Comparison of ENCODE assay signal across 20 cellular contexts in the genomic region with DNA sequence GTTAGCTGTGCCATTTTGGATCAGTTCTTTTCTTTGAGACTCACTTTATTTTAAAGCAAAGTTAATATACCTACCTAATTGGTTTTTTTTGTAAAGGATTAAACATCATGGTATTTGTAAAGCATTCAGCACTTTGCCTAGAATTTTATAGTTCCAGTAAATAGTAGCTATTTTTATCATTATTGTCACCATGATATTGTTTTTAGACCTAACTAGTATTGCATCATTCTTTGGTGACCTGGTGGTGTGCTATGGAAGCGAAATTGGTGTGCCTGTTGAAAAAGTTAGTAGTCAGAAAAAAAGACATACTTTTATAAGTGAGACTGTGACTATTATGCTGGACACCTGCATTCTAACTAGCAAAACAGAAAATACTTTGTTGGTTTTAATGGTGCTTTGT.
DNase-seq lines count a peak whose midpoint lies in the region; ATAC-seq, FAIRE-seq and TF ChIP-seq lines count a peak whose summit lies in the region.
"Had no signal": no experiment of that assay in that cellular context is flagged by ENCODE, and none has a peak within 500 bp of the region (broad histone marks: within the 10 kb centered on the region; RNA-seq: fewer than 3 reads in every experiment).

No MANE protein-coding gene starts in this region.

- no peak for TF ChIP-seq RAD21 in HepG2 (CRISPR knock-in tag; IDR thresholded peaks at IDR 0.05)

- intact Hi-C loops in HepG2 (cut with micrococcal nuclease; ENCODE audit: unreplicated experiment): no loop called here
- intact Hi-C loops in right lobe of liver (cut with DNase I): no loop called here
- intact Hi-C loops in stomach (cut with DNase I; ENCODE audit: low total_unique reads): no loop called here

- H3K9me3 ChIP-seq in HepG2 (ENCODE audit: low read length) (no peaks in the 10 kb centered on the region), right lobe of liver (no peaks in the 10 kb centered on the region), stomach (no peaks in the 10 kb centered on the region)
- H3K9me3 ChIP-seq: BE2C, SJCRH30 had no signal

- H3K27ac Mint-ChIP-seq in brain (peak overlapping the region in 3 of 5 experiments; percentile 22 to 53 (median 42)), nephron (peak overlapping the region in 2 of 3 experiments; percentile 24 to 65)

- 0 out of 2 replicates have a peak, but pooled peaks cover 3% of the 10 kb centered on the region for H4K20me1 ChIP-seq in HepG2 (ENCODE audit: insufficient read depth, low read length)

- H3K4me1 Mint-ChIP-seq in brain (peaks cover 54% of the 10 kb centered on the region), nephron (peaks cover 53% of the 10 kb centered on the region)

- WGBS in HepG2 (ENCODE audit: low lambda C conversion rate): 100% methylated on average over 1 of the region's 1 CpG
- WGBS in right lobe of liver (ENCODE audit: insufficient coverage, low coverage, low lambda C conversion rate, missing lambda C conversion rate): 94% methylated on average over 1 of the region's 1 CpG
- WGBS in stomach, 5 donors: 85 to 100% (median 97%) methylated on average over 1 of the region's 1 CpG

- no TSS peak for BruUV-seq in HepG2 (replicated peaks; lab: Mats Ljungman, UMichigan)

- no peak overlapping the region for H3K9ac ChIP-seq in HepG2 (ENCODE audit: insufficient read depth, low read depth, low read length)

- H3K27me3 Mint-ChIP-seq in brain: no peaks in the 10 kb centered on the region
- H3K27me3 Mint-ChIP-seq in nephron (ENCODE audit: low read depth): no peaks in the 10 kb centered on the region

- TF ChIP-seq EP300 in HepG2 (IDR thresholded peaks at IDR 0.05; ENCODE audit: low read depth in 2 of 2, low read length in 2 of 2) (no peak), HepG2 (CRISPR knock-in tag; IDR thresholded peaks at IDR 0.05; ENCODE audit: borderline replicate concordance) (no peak), stomach (IDR thresholded peaks at IDR 0.05) (no peak)

- H3K36me3 ChIP-seq in HepG2 (replicated peaks in 1 of 2; ENCODE audit: control insufficient read depth in 1 of 2, insufficient read depth in 2 of 2, low read length in 2 of 2) (peaks cover 4 to 14% of the 10 kb centered on the region in 2 experiments; a peak in 4 of 5 replicates), right lobe of liver (no peaks in the 10 kb centered on the region), stomach (no peaks in the 10 kb centered on the region)
- H3K36me3 ChIP-seq: BE2C had no signal

- H3K27me3 ChIP-seq in HepG2 (ENCODE audit: control insufficient read depth in 1 of 2, insufficient read depth in 2 of 2, low read length in 2 of 2): no peaks in the 10 kb centered on the region
- no peaks in the 10 kb centered on the region for H3K27me3 ChIP-seq in right lobe of liver
- no peaks in the 10 kb centered on the region for H3K27me3 ChIP-seq in stomach
- H3K27me3 ChIP-seq: BE2C, SJCRH30 had no signal

- H3K4me1 ChIP-seq in HepG2 (ENCODE audit: insufficient read depth, low read length) (peaks cover 27% of the 10 kb centered on the region), right lobe of liver (peaks cover 0 to 13% (median 3%) of the 10 kb centered on the region in 4 donors), stomach (peaks cover 0 to 45% (median 22%) of the 10 kb centered on the region in 4 donors)
- H3K4me1 ChIP-seq: BE2C had no signal

- FAIRE-seq in HepG2 (lab: Jason Lieb, UNC): no peak
- FAIRE-seq: D721Med, GM18507 had no signal

- peaks cover 3% of the 10 kb centered on the region for H3K36me3 Mint-ChIP-seq in brain
- peaks cover 25% of the 10 kb centered on the region for H3K36me3 Mint-ChIP-seq in nephron (ENCODE audit: low read depth)

- CTCF ChIA-PET in HepG2 (lab: Yijun Ruan, JAX; ENCODE audit: low intra/inter-chr PET ratio, low total read pairs): no interaction called here

- peaks cover 89% of the 10 kb centered on the region for H3K79me2 ChIP-seq in HepG2 (ENCODE audit: insufficient read depth, low read length)

- H3K4me3 ChIP-seq in HepG2 (replicated peaks in 1 of 3; ENCODE audit: insufficient read depth in 1 of 3, low read depth in 2 of 3, low read length in 3 of 3) (no peak overlapping the region), right lobe of liver (no peak overlapping the region), stomach (no peak overlapping the region)
- H3K4me3 ChIP-seq: SJCRH30 had no signal

- ATAC-seq in HepG2 (no peak), right lobe of liver (no peak), HG02973 (IDR thresholded peaks at IDR 0.05; ENCODE audit: unreplicated experiment) (no peak)

- no peak overlapping the region for H2AFZ ChIP-seq in HepG2 (ENCODE audit: low read length)

- no peak for TF ChIP-seq CTCF in HepG2 (CRISPR knock-in tag; IDR thresholded peaks at IDR 0.05)
- no peak for TF ChIP-seq CTCF in right lobe of liver (IDR thresholded peaks at IDR 0.05)
- TF ChIP-seq CTCF in brain (conservative IDR thresholded peaks at IDR 0.05): no peak
- TF ChIP-seq CTCF in nephron (IDR thresholded peaks at IDR 0.05; ENCODE audit: unreplicated experiment in 3 of 3): no peak
- TF ChIP-seq CTCF in stomach (IDR thresholded peaks at IDR 0.05): no peak

- H3K4me3 Mint-ChIP-seq in brain (peak overlapping the region in 1 of 5 experiments; percentile 15), nephron (no peak overlapping the region)

- in situ Hi-C loops in HepG2 (cut with HindIII; ENCODE audit: extremely low pct_ligation_motif_present, low pct_unique_long_range_greater_than_20kb): no loop called here

- no peak for DNase-seq in HepG2 (ENCODE audit: low spot score)
- DNase-seq in right lobe of liver: no peak
- DNase-seq in NCI-H526 treated with DMSO at 0.1 percent for 48 hours (lab: John Stamatoyannopoulos, UW): no peak
- no peak for DNase-seq in stomach
- DNase-seq: BE2C, DMS53, GDM1, GOT3, KG1, NCI-H1092 treated with DMSO at 0.1 percent for 48 hours, NCI-H1436 treated with DMSO at 0.1 percent for 48 hours, NCI-H1930, NCI-H2171, NCI-H524 treated with DMSO at 0.1 percent for 48 hours, SJCRH30 had no signal

- POLR2A ChIA-PET in HepG2 (lab: Yijun Ruan, JAX): no interaction called here

- no peak overlapping the region for H3K27ac ChIP-seq in HepG2 (ENCODE audit: extremely low read length, insufficient read depth, low read length)
- H3K27ac ChIP-seq in right lobe of liver: no peak overlapping the region
- H3K27ac ChIP-seq in stomach: peak overlapping the region in 2 of 5 donors; percentile 32 to 36
- H3K27ac ChIP-seq: SJCRH30 had no signal

- TF ChIP-seq POLR2A in HepG2 (IDR thresholded peaks at IDR 0.05; ENCODE audit: insufficient read depth in 1 of 2, low read depth in 2 of 2, low read length in 2 of 2) (no peak), right lobe of liver (IDR thresholded peaks at IDR 0.05) (no peak), stomach (IDR thresholded peaks at IDR 0.05) (no peak)

- no peaks in the 10 kb centered on the region for H3K9me3 Mint-ChIP-seq in brain
- H3K9me3 Mint-ChIP-seq in nephron: no peaks in the 10 kb centered on the region

- H3K4me2 ChIP-seq in HepG2 (ENCODE audit: low read depth, low read length): no peak overlapping the region

TF ChIP-seq in HepG2, 621 proteins besides CTCF, POLR2A, EP300 and RAD21:
- TF ChIP-seq ATF7 (IDR thresholded peaks at IDR 0.05) (peak; percentile 60), ATF7 (CRISPR knock-in tag; IDR thresholded peaks at IDR 0.05) (no peak), CEBPB (IDR thresholded peaks at IDR 0.05; ENCODE audit: borderline replicate concordance, low read depth, low read length) (peak; percentile 48; the same call in 1 of the 2 replicates), ZNF124 (CRISPR knock-in tag; IDR thresholded peaks at IDR 0.05) (no peak)
